1 cellular context compared by ENCODE assay signal in genomic region chr11:10050561-10050960, GRCh38.
TF ChIP-seq lines count a peak whose summit lies in the region.

No MANE protein-coding gene starts in this region.

TF ChIP-seq in A549, 52 proteins besides CTCF, POLR2A, EP300 and RAD21 (continued from another document):
- TF ChIP-seq ZNF302 (CRISPR knock-in tag; IDR thresholded peaks at IDR 0.05) (no peak), HOXB13 (CRISPR knock-in tag; IDR thresholded peaks at IDR 0.05; ENCODE audit: low read depth) (no peak), MAX (IDR thresholded peaks at IDR 0.05) (peak; percentile 33; the same call in 1 of the 2 replicates)
